Comparison of ENCODE assay signal across 8 cellular contexts in genomic region chr19:11355160-11356073, GRCh38. TPM values are rescaled to one million over a fixed set of nuclear protein-coding genes. Genes with fewer than 3 reads are reported as not detected.
DNase-seq lines count a peak whose midpoint lies in the region; ATAC-seq and TF ChIP-seq lines count a peak whose summit lies in the region.

Gene PLPPR2 (plus strand): TSS chr19:11355432. CDS start chr19:11357674, 2,242 bp downstream.

- peaks cover 9% of the 10 kb centered on the region for H3K27me3 Mint-ChIP-seq in activated CD4-positive, alpha-beta T cell treated with anti-CD3 and anti-CD28 coated beads, Interleukin-2, amount 10 ng/mL, durations not matched to agents 7 days and 5 days

- no peaks in the 10 kb centered on the region for H3K9me3 Mint-ChIP-seq in activated CD4-positive, alpha-beta T cell treated with anti-CD3 and anti-CD28 coated beads, Interleukin-2, amount 10 ng/mL, durations not matched to agents 7 days and 5 days

- peak within 1 kb of the TSS; percentile 82 for H3K4me2 ChIP-seq in BLaER1

- intact Hi-C loops in colonic mucosa (cut with DNase I) = no loop called here
- intact Hi-C loops in left colon (cut with DNase I, micrococcal nuclease) = no loop called here

- H3K9ac ChIP-seq in BLaER1 (peak within 1 kb of the TSS; percentile 60; the same call in 1 of the 2 replicates), colonic mucosa (ENCODE audit: low read depth in 2 of 2, low read length in 2 of 2) (peak within 1 kb of the TSS; percentile 38 to 55)

- no peak within 1 kb of the TSS for H3K27ac Mint-ChIP-seq in activated CD4-positive, alpha-beta T cell treated with anti-CD3 and anti-CD28 coated beads, Interleukin-2, amount 10 ng/mL, durations not matched to agents 7 days and 5 days

- H3K9me3 ChIP-seq in BLaER1 (no peaks in the 10 kb centered on the region), colonic mucosa (no peaks in the 10 kb centered on the region)

- peaks cover 20% of the 10 kb centered on the region for H3K4me1 ChIP-seq in BLaER1
- no peaks in the 10 kb centered on the region for H3K4me1 ChIP-seq in colonic mucosa

- H3K27ac ChIP-seq in BLaER1 (no peak within 1 kb of the TSS), colonic mucosa (no peak within 1 kb of the TSS)

- POLR2A ChIA-PET in activated CD4-positive, alpha-beta T cell treated with anti-CD3 and anti-CD28 coated beads, Interleukin-2, amount 10 ng/mL, durations not matched to agents 7 days and 5 days (lab: Charles Lee) = interaction anchor here (0.5 kb wide), 1 partner anchor 161 kb away, joined by 3 read pairs; no protein-coding TSS in a partner anchor

- H3K4me1 Mint-ChIP-seq in activated CD4-positive, alpha-beta T cell treated with anti-CD3 and anti-CD28 coated beads, Interleukin-2, amount 10 ng/mL, durations not matched to agents 7 days and 5 days = peaks cover 8% of the 10 kb centered on the region

- H3K36me3 ChIP-seq in BLaER1 (no peaks in the 10 kb centered on the region), colonic mucosa (no peaks in the 10 kb centered on the region)

- no peaks in the 10 kb centered on the region for H4K20me1 ChIP-seq in BLaER1

- peak within 1 kb of the TSS; percentile 64 for H3K4me3 ChIP-seq in BLaER1
- peak within 1 kb of the TSS; percentile 50 for H3K4me3 ChIP-seq in colonic mucosa

- DNase-seq in HCEC 1CT (peak; percentile 85), NCI-H524 (lab: John Stamatoyannopoulos, UW) (peak; percentile 69 to 81), colonic mucosa (peak; percentile 93), left colon (peak; percentile 90 to 95)
- peak; percentile 83 for DNase-seq in activated CD4-positive, alpha-beta T cell treated with anti-CD3 and anti-CD28 coated beads, Interleukin-2, amount 10 ng/mL, durations not matched to agents 7 days and 5 days
- peak; percentile 57 to 77 for DNase-seq in stimulated activated CD4-positive, alpha-beta T cell treated with anti-CD3 and anti-CD28 coated beads, Interleukin-1b, Interleukin-23, amount 100 ng/mL, for 1 hour (ENCODE audit: low read depth in 2 of 2)

- CTCF ChIA-PET in activated CD4-positive, alpha-beta T cell treated with anti-CD3 and anti-CD28 coated beads, Interleukin-2, amount 10 ng/mL, durations not matched to agents 7 days and 5 days (lab: Charles Lee) = no interaction called here

- no peaks in the 10 kb centered on the region for H3K27me3 ChIP-seq in BLaER1
- no peaks in the 10 kb centered on the region for H3K27me3 ChIP-seq in colonic mucosa

- H3K36me3 Mint-ChIP-seq in activated CD4-positive, alpha-beta T cell treated with anti-CD3 and anti-CD28 coated beads, Interleukin-2, amount 10 ng/mL, durations not matched to agents 7 days and 5 days (ENCODE audit: low read depth) = no peaks in the 10 kb centered on the region

- peak within 1 kb of the TSS; percentile 2 for H3K4me3 Mint-ChIP-seq in activated CD4-positive, alpha-beta T cell treated with anti-CD3 and anti-CD28 coated beads, Interleukin-2, amount 10 ng/mL, durations not matched to agents 7 days and 5 days

- TF ChIP-seq CTCF in colonic mucosa (IDR thresholded peaks at IDR 0.05) = no peak

- ATAC-seq in left colon (peak; percentile 96), GM21529 (IDR thresholded peaks at IDR 0.05; ENCODE audit: unreplicated experiment) (no peak)

RNA-seq across cellular contexts. Expression of gene PLPPR2, which starts in this region (rescaled TPM):
- total RNA-seq in activated CD4-positive, alpha-beta T cell treated with anti-CD3 and anti-CD28 coated beads, Interleukin-2, amount 10 ng/mL, durations not matched to agents 7 days and 5 days = 1 to 10 TPM; 1.3 to 1.9 TPM
- total RNA-seq in colonic mucosa (1 to 10 TPM; 4.8 to 8.0 TPM), left colon (1 to 10 TPM; 5.4 to 7.3 TPM)
